In the genomic region with DNA sequence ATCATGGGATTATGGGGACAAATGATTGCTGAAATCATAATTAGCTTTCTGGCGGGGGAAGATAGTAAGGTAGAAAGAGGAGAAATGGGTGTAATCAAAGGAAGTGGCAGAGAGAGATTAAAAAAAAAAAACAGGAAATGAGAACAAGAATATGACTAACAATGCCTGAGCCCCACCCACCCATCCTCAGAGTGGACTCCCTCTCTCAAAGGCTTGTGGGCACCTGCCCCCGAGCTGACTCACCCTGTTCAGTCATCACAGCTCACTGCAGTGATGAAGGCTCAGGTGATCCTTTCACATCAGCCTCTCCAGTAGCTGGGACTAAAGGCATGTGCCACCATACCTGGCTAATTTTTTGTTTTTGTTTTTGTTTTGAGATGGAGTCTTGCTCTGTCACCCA, we compare ENCODE assay signal across 1 cellular context.
TF ChIP-seq lines count a peak whose summit lies in the region.

No MANE protein-coding gene starts in this region.

TF ChIP-seq in WTC11, 78 proteins besides CTCF, POLR2A, EP300 and RAD21 (continued from another document):
- TF ChIP-seq, protein P1, sequence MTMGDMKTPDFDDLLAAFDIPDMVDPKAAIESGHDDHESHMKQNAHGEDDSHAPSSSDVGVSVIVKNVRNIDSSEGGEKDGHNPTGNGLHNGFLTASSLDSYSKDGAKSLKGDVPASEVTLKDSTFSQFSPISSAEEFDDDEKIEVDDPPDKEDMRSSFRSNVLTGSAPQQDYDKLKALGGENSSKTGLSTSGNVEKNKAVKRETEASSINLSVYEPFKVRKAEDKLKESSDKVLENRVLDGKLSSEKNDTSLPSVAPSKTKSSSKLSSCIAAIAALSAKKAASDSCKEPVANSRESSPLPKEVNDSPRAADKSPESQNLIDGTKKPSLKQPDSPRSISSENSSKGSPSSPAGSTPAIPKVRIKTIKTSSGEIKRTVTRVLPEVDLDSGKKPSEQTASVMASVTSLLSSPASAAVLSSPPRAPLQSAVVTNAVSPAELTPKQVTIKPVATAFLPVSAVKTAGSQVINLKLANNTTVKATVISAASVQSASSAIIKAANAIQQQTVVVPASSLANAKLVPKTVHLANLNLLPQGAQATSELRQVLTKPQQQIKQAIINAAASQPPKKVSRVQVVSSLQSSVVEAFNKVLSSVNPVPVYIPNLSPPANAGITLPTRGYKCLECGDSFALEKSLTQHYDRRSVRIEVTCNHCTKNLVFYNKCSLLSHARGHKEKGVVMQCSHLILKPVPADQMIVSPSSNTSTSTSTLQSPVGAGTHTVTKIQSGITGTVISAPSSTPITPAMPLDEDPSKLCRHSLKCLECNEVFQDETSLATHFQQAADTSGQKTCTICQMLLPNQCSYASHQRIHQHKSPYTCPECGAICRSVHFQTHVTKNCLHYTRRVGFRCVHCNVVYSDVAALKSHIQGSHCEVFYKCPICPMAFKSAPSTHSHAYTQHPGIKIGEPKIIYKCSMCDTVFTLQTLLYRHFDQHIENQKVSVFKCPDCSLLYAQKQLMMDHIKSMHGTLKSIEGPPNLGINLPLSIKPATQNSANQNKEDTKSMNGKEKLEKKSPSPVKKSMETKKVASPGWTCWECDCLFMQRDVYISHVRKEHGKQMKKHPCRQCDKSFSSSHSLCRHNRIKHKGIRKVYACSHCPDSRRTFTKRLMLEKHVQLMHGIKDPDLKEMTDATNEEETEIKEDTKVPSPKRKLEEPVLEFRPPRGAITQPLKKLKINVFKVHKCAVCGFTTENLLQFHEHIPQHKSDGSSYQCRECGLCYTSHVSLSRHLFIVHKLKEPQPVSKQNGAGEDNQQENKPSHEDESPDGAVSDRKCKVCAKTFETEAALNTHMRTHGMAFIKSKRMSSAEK (CRISPR knock-in tag; IDR thresholded peaks at IDR 0.05; ENCODE audit: borderline replicate concordance) = no peak
- TF ChIP-seq NR2C2 (CRISPR knock-in tag; IDR thresholded peaks at IDR 0.05) (no peak), SMAD3 (CRISPR knock-in tag; IDR thresholded peaks at IDR 0.05; ENCODE audit: borderline replicate concordance) (no peak), TP53 (CRISPR knock-in tag; IDR thresholded peaks at IDR 0.05) (no peak), CREM (CRISPR knock-in tag; IDR thresholded peaks at IDR 0.05) (no peak), RELA (CRISPR knock-in tag; IDR thresholded peaks at IDR 0.05; ENCODE audit: borderline replicate concordance) (no peak), CDX4 (CRISPR knock-in tag; IDR thresholded peaks at IDR 0.05; ENCODE audit: borderline replicate concordance) (no peak), ZBTB21 (CRISPR knock-in tag; IDR thresholded peaks at IDR 0.05; ENCODE audit: borderline replicate concordance) (no peak)
- TF ChIP-seq, protein P2, sequence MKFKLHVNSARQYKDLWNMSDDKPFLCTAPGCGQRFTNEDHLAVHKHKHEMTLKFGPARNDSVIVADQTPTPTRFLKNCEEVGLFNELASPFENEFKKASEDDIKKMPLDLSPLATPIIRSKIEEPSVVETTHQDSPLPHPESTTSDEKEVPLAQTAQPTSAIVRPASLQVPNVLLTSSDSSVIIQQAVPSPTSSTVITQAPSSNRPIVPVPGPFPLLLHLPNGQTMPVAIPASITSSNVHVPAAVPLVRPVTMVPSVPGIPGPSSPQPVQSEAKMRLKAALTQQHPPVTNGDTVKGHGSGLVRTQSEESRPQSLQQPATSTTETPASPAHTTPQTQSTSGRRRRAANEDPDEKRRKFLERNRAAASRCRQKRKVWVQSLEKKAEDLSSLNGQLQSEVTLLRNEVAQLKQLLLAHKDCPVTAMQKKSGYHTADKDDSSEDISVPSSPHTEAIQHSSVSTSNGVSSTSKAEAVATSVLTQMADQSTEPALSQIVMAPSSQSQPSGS (CRISPR knock-in tag; IDR thresholded peaks at IDR 0.05; ENCODE audit: borderline replicate concordance, low read depth) = no peak
- TF ChIP-seq, protein P3, sequence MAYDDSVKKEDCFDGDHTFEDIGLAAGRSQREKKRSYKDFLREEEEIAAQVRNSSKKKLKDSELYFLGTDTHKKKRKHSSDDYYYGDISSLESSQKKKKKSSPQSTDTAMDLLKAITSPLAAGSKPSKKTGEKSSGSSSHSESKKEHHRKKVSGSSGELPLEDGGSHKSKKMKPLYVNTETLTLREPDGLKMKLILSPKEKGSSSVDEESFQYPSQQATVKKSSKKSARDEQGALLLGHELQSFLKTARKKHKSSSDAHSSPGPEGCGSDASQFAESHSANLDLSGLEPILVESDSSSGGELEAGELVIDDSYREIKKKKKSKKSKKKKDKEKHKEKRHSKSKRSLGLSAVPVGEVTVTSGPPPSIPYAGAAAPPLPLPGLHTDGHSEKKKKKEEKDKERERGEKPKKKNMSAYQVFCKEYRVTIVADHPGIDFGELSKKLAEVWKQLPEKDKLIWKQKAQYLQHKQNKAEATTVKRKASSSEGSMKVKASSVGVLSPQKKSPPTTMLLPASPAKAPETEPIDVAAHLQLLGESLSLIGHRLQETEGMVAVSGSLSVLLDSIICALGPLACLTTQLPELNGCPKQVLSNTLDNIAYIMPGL (CRISPR knock-in tag; IDR thresholded peaks at IDR 0.05) = no peak
- TF ChIP-seq, protein P4, sequence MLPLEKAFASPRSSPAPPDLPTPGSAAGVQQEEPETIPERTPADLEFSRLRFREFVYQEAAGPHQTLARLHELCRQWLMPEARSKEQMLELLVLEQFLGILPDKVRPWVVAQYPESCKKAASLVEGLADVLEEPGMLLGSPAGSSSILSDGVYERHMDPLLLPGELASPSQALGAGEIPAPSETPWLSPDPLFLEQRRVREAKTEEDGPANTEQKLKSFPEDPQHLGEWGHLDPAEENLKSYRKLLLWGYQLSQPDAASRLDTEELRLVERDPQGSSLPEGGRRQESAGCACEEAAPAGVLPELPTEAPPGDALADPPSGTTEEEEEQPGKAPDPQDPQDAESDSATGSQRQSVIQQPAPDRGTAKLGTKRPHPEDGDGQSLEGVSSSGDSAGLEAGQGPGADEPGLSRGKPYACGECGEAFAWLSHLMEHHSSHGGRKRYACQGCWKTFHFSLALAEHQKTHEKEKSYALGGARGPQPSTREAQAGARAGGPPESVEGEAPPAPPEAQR (CRISPR knock-in tag; IDR thresholded peaks at IDR 0.05) = no peak
- TF ChIP-seq, protein P5, sequence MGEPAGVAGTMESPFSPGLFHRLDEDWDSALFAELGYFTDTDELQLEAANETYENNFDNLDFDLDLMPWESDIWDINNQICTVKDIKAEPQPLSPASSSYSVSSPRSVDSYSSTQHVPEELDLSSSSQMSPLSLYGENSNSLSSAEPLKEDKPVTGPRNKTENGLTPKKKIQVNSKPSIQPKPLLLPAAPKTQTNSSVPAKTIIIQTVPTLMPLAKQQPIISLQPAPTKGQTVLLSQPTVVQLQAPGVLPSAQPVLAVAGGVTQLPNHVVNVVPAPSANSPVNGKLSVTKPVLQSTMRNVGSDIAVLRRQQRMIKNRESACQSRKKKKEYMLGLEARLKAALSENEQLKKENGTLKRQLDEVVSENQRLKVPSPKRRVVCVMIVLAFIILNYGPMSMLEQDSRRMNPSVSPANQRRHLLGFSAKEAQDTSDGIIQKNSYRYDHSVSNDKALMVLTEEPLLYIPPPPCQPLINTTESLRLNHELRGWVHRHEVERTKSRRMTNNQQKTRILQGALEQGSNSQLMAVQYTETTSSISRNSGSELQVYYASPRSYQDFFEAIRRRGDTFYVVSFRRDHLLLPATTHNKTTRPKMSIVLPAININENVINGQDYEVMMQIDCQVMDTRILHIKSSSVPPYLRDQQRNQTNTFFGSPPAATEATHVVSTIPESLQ (CRISPR knock-in tag; IDR thresholded peaks at IDR 0.05) = no peak
